ENCODE assay signal across 16 cellular contexts in genomic region chr19:44820648-44821609, GRCh38. TPM values are rescaled to one million over a fixed set of nuclear protein-coding genes. Genes with fewer than 3 reads are reported as not detected.
DNase-seq lines count a peak whose midpoint lies in the region; ATAC-seq and TF ChIP-seq lines count a peak whose summit lies in the region.
"Had no signal": no experiment of that assay in that cellular context is flagged by ENCODE, and none has a peak within 500 bp of the region (broad histone marks: within the 10 kb centered on the region; RNA-seq: fewer than 3 reads in every experiment).

No MANE protein-coding gene starts in this region.

- H3K4me1 Mint-ChIP-seq in CD4-positive, alpha-beta memory T cell, result no peaks in the 10 kb centered on the region
- H3K4me1 Mint-ChIP-seq: activated naive CD8-positive, alpha-beta T cell treated with anti-CD3 and anti-CD28 coated beads for 36 hours; T-helper 17 cell had no signal

- CTCF ChIA-PET in CD4-positive, alpha-beta memory T cell (lab: Charles Lee; ENCODE audit: partially characterized antibody), result no interaction called here

- no peaks in the 10 kb centered on the region for H3K9me3 ChIP-seq in psoas muscle
- no peaks in the 10 kb centered on the region for H3K9me3 ChIP-seq in CD4-positive, alpha-beta memory T cell (ENCODE audit: control insufficient read depth in 1 of 2, low read length in 2 of 2)
- H3K9me3 ChIP-seq: Peyer's patch had no signal

- H3K36me3 ChIP-seq in psoas muscle (ENCODE audit: insufficient read depth in 1 of 2, low read depth in 1 of 2), result no peaks in the 10 kb centered on the region
- no peaks in the 10 kb centered on the region for H3K36me3 ChIP-seq in CD4-positive, alpha-beta memory T cell (ENCODE audit: insufficient read depth, low read length)
- H3K36me3 ChIP-seq: Peyer's patch had no signal

- ATAC-seq in left ventricle myocardium superior (peak; percentile 85), psoas muscle (peak; percentile 17 to 67 (median 57)), GM21528 (IDR thresholded peaks at IDR 0.05; ENCODE audit: low FRiP score, unreplicated experiment) (no peak)
- ATAC-seq: T-helper 17 cell had no signal

- POLR2A ChIA-PET in CD4-positive, alpha-beta memory T cell (lab: Charles Lee; ENCODE audit: partially characterized antibody), result no interaction called here

- H3K27ac ChIP-seq in psoas muscle, result peak overlapping the region; percentile 36
- H3K27ac ChIP-seq in CD4-positive, alpha-beta memory T cell (ENCODE audit: low read depth, low read length), result no peak overlapping the region

- H3K27me3 Mint-ChIP-seq in CD4-positive, alpha-beta memory T cell, result peaks cover 0 to 3% of the 10 kb centered on the region in 2 donors

- WGBS in psoas muscle, 3 donors, result 48 to 59% (median 54%) methylated on average over 24 to 35 of the region's 35 CpGs

- intact Hi-C loops in left ventricle myocardium superior (cut with micrococcal nuclease) (no loop called here), psoas muscle (cut with DNase I) (no loop called here)
- intact Hi-C loops in CD4-positive, alpha-beta memory T cell (cut with micrococcal nuclease), result no loop called here

- TF ChIP-seq CTCF in psoas muscle (IDR thresholded peaks at IDR 0.05), result no peak

- no peaks in the 10 kb centered on the region for H3K4me1 ChIP-seq in psoas muscle
- H3K4me1 ChIP-seq in CD4-positive, alpha-beta memory T cell (ENCODE audit: insufficient read depth, low read length), result no peaks in the 10 kb centered on the region

- no peaks in the 10 kb centered on the region for H3K9me3 Mint-ChIP-seq in CD4-positive, alpha-beta memory T cell
- H3K9me3 Mint-ChIP-seq: activated naive CD8-positive, alpha-beta T cell treated with anti-CD3 and anti-CD28 coated beads for 36 hours had no signal

- no peak overlapping the region for H3K4me3 ChIP-seq in psoas muscle
- no peak overlapping the region for H3K4me3 ChIP-seq in CD4-positive, alpha-beta memory T cell (ENCODE audit: low read length in 2 of 2)
- H3K4me3 ChIP-seq: Peyer's patch had no signal

- DNase-seq in AG20443 (ENCODE audit: low spot score) (peak; percentile 29), astrocyte of the hippocampus (ENCODE audit: low read depth, low spot score) (peak; percentile 13), left ventricle myocardium superior (peak; percentile 82), psoas muscle (peak; percentile 52 to 69), NCI-H1930 (lab: John Stamatoyannopoulos, UW) (no peak), HuH-7.5 (ENCODE audit: low spot score) (no peak)
- DNase-seq in CD4-positive, alpha-beta memory T cell, result no peak
- DNase-seq: activated CD4-positive, alpha-beta T cell treated with anti-CD3 and anti-CD28 coated beads for 1 hour; activated naive CD8-positive, alpha-beta T cell treated with anti-CD3 and anti-CD28 coated beads for 36 hours; erythroblast; NCI-H524 treated with DMSO at 0.1 percent for 48 hours; Peyer's patch; stimulated activated CD4-positive, alpha-beta T cell treated with anti-CD3 and anti-CD28 coated beads, Interleukin-2, amount 100 ng/mL, for 48 hours; T-helper 17 cell had no signal

- no peaks in the 10 kb centered on the region for H3K27me3 ChIP-seq in psoas muscle (ENCODE audit: insufficient read depth in 3 of 3, low read length in 2 of 3)
- H3K27me3 ChIP-seq in CD4-positive, alpha-beta memory T cell (ENCODE audit: insufficient read depth, low read length), result no peaks in the 10 kb centered on the region
- H3K27me3 ChIP-seq: Peyer's patch had no signal

- H3K27ac Mint-ChIP-seq in CD4-positive, alpha-beta memory T cell, result no peak overlapping the region
- H3K27ac Mint-ChIP-seq: activated naive CD8-positive, alpha-beta T cell treated with anti-CD3 and anti-CD28 coated beads for 36 hours had no signal

- no peaks in the 10 kb centered on the region for H3K36me3 Mint-ChIP-seq in CD4-positive, alpha-beta memory T cell
- H3K36me3 Mint-ChIP-seq: activated naive CD8-positive, alpha-beta T cell treated with anti-CD3 and anti-CD28 coated beads for 36 hours had no signal

- no peak overlapping the region for H3K4me3 Mint-ChIP-seq in CD4-positive, alpha-beta memory T cell
- H3K4me3 Mint-ChIP-seq: activated naive CD8-positive, alpha-beta T cell treated with anti-CD3 and anti-CD28 coated beads for 36 hours; T-helper 17 cell had no signal

RNA-seq across cellular contexts. Expression of gene BCAM, which starts 12.0 kb away (rescaled TPM):
- total RNA-seq in left ventricle myocardium superior, result 85.5 TPM
- total RNA-seq in psoas muscle, result 10 to 100 TPM; 20.0 to 44.9 (median 25.0) TPM
- 10 to 100 TPM; 12.5 to 15.8 (median 15.7) TPM for polyA plus RNA-seq in psoas muscle
- not detected for total RNA-seq in CD4-positive, alpha-beta memory T cell
- not detected for polyA plus RNA-seq in CD4-positive, alpha-beta memory T cell
- total RNA-seq: activated naive CD8-positive, alpha-beta T cell treated with anti-CD3 and anti-CD28 coated beads for 36 hours; T-helper 17 cell had no signal

RNA-seq across cellular contexts. Expression of gene NECTIN2, which starts 25.2 kb away (rescaled TPM):
- total RNA-seq in left ventricle myocardium superior, result 35.4 TPM
- 10 to 100 TPM; 17.5 to 32.9 (median 24.1) TPM for total RNA-seq in psoas muscle
- polyA plus RNA-seq in psoas muscle, result 10 to 100 TPM in 2 of 3 donors, 1 to 10 TPM in 1; 9.0 to 18.1 (median 11.2) TPM
- total RNA-seq in CD4-positive, alpha-beta memory T cell, result 1 to 10 TPM in 1 of 2 experiments, under 1 TPM in 1; 0.84 to 1.7 TPM
- under 1 TPM in 1 of 2 donors, not detected in 1; 0.11 TPM for polyA plus RNA-seq in CD4-positive, alpha-beta memory T cell

RNA-seq across cellular contexts. Expression of gene CBLC, which starts 43.2 kb away (rescaled TPM):
- total RNA-seq in left ventricle myocardium superior (not detected), psoas muscle (under 1 TPM in 1 of 4 donors, not detected in 3; 0.34 TPM)
- polyA plus RNA-seq in psoas muscle, result under 1 TPM in 1 of 3 donors, not detected in 2; 0.08 TPM
- not detected for total RNA-seq in CD4-positive, alpha-beta memory T cell
- not detected for polyA plus RNA-seq in CD4-positive, alpha-beta memory T cell
- total RNA-seq: activated naive CD8-positive, alpha-beta T cell treated with anti-CD3 and anti-CD28 coated beads for 36 hours; H4; T-helper 17 cell had no signal

Comparison
In these comparisons a context has a peak if more than half of its experiments do, and no peak if none do; other contexts are left out.
1. DNase-seq: peak in AG20443 (single experiment), astrocyte of the hippocampus (single experiment), left ventricle myocardium superior (single experiment) and psoas muscle (2 of 2); none in CD4-positive, alpha-beta memory T cell (0 of 5), NCI-H1930 (0 of 2) and HuH-7.5 (single experiment).
2. RNA of gene BCAM, which starts 12.0 kb away (total RNA-seq): 85.5 TPM in left ventricle myocardium superior (single experiment) and 20.0 to 44.9 TPM in psoas muscle; not detected in CD4-positive, alpha-beta memory T cell; every median in the first group is over 10 times any median in the second.
3. RNA of gene NECTIN2, which starts 25.2 kb away (total RNA-seq): 35.4 TPM in left ventricle myocardium superior (single experiment) and 17.5 to 32.9 TPM in psoas muscle; 0.84 to 1.7 TPM in CD4-positive, alpha-beta memory T cell; every median in the first group is over 4 times any median in the second.